1 cellular context compared by ENCODE assay signal in genomic region chr4:8507624-8508023, GRCh38.
TF ChIP-seq lines count a peak whose summit lies in the region.

No MANE protein-coding gene starts in this region.

TF ChIP-seq in IMR-90, 13 proteins besides CTCF, POLR2A, EP300 and RAD21 (continued from another document):
- TF ChIP-seq USF2 (IDR thresholded peaks at IDR 0.05; ENCODE audit: low read depth, low read length) (no peak), BHLHE40 (IDR thresholded peaks at IDR 0.05; ENCODE audit: low read depth, low read length) (no peak)
